ENCODE assay signal across 8 cellular contexts in genomic region chr11:45885274-45885920, GRCh38. TPM values are rescaled to one million over a fixed set of nuclear protein-coding genes. Genes with fewer than 3 reads are reported as not detected.
A peak's percentile ranks its signal among the peaks of the same experiment; 100 is the strongest.
DNase-seq lines count a peak whose midpoint lies in the region; ATAC-seq and TF ChIP-seq lines count a peak whose summit lies in the region.

Gene MAPK8IP1 (plus strand): TSS chr11:45885651. CDS start chr11:45885821, 170 bp downstream.

- intact Hi-C loops in activated CD4-positive, alpha-beta memory T cell treated with anti-CD3 and anti-CD28 coated beads for 36 hours (cut with micrococcal nuclease) = no loop called here

- CTCF ChIA-PET in activated CD4-positive, alpha-beta memory T cell treated with anti-CD3 and anti-CD28 coated beads for 36 hours (lab: Charles Lee) = no interaction called here

- peaks cover 2% of the 10 kb centered on the region for H3K27me3 ChIP-seq in mononuclear cell (ENCODE audit: insufficient read depth, low read length)

- H3K36me3 Mint-ChIP-seq in activated CD4-positive, alpha-beta memory T cell treated with anti-CD3 and anti-CD28 coated beads for 36 hours = peaks cover 9% of the 10 kb centered on the region
- H3K36me3 Mint-ChIP-seq in effector memory CD8-positive, alpha-beta T cell (ENCODE audit: insufficient read depth) = peaks cover 19% of the 10 kb centered on the region

- no peaks in the 10 kb centered on the region for H3K9me3 ChIP-seq in mononuclear cell (ENCODE audit: low read depth, low read length)

- DNase-seq in GM12864 (ENCODE audit: low read depth) (no peak), NCI-H524 (lab: John Stamatoyannopoulos, UW) (peak; percentile 22 to 59), dedifferentiated amniotic fluid mesenchymal stem cell (ENCODE audit: extremely low spot score) (no peak)
- peak; percentile 61 for DNase-seq in activated CD4-positive, alpha-beta memory T cell treated with anti-CD3 and anti-CD28 coated beads for 36 hours
- peak; percentile 41 to 50 (median 43) for DNase-seq in effector memory CD8-positive, alpha-beta T cell
- peak; percentile 5 to 21 for DNase-seq in stimulated activated CD8-positive, alpha-beta memory T cell treated with anti-CD3 and anti-CD28 coated beads, Interleukin-7, amount 100 ng/mL, for 48 hours (ENCODE audit: extremely low read depth in 1 of 2, low read depth in 1 of 2)

- ATAC-seq in HG02885 (IDR thresholded peaks at IDR 0.05; ENCODE audit: poor library complexity, unreplicated experiment) = peak; percentile 77
- peak; percentile 80 for ATAC-seq in effector memory CD8-positive, alpha-beta T cell (replicated peaks)

- no peaks in the 10 kb centered on the region for H3K27me3 Mint-ChIP-seq in activated CD4-positive, alpha-beta memory T cell treated with anti-CD3 and anti-CD28 coated beads for 36 hours
- peaks cover 0 to 2% of the 10 kb centered on the region in 2 donors for H3K27me3 Mint-ChIP-seq in effector memory CD8-positive, alpha-beta T cell

- H3K4me1 ChIP-seq in mononuclear cell (ENCODE audit: insufficient read depth, low read length) = peaks cover 8% of the 10 kb centered on the region

- H3K4me3 ChIP-seq in GM12864 (ENCODE audit: low read depth, low read length) (peak within 1 kb of the TSS; percentile 28; the same call in 1 of the 2 replicates), mononuclear cell (ENCODE audit: low read length) (peak within 1 kb of the TSS; percentile 23)

- peak within 1 kb of the TSS; percentile 67 for H3K4me3 Mint-ChIP-seq in activated CD4-positive, alpha-beta memory T cell treated with anti-CD3 and anti-CD28 coated beads for 36 hours
- peak within 1 kb of the TSS; percentile 74 to 77 for H3K4me3 Mint-ChIP-seq in effector memory CD8-positive, alpha-beta T cell

- peaks cover 9% of the 10 kb centered on the region for H3K4me1 Mint-ChIP-seq in activated CD4-positive, alpha-beta memory T cell treated with anti-CD3 and anti-CD28 coated beads for 36 hours (ENCODE audit: low read depth)
- peaks cover 11 to 14% of the 10 kb centered on the region in 2 donors for H3K4me1 Mint-ChIP-seq in effector memory CD8-positive, alpha-beta T cell (ENCODE audit: low read depth in 2 of 2)

- POLR2A ChIA-PET in activated CD4-positive, alpha-beta memory T cell treated with anti-CD3 and anti-CD28 coated beads for 36 hours (lab: Charles Lee) = no interaction called here

- no peaks in the 10 kb centered on the region for H3K9me3 Mint-ChIP-seq in activated CD4-positive, alpha-beta memory T cell treated with anti-CD3 and anti-CD28 coated beads for 36 hours
- no peaks in the 10 kb centered on the region for H3K9me3 Mint-ChIP-seq in effector memory CD8-positive, alpha-beta T cell

- TF ChIP-seq CTCF in GM12864 (IDR thresholded peaks at IDR 0.05; ENCODE audit: low read depth, low read length, missing control alignments) = no peak

- no peak within 1 kb of the TSS for H3K27ac Mint-ChIP-seq in activated CD4-positive, alpha-beta memory T cell treated with anti-CD3 and anti-CD28 coated beads for 36 hours
- peak within 1 kb of the TSS; percentile 51 to 80 for H3K27ac Mint-ChIP-seq in effector memory CD8-positive, alpha-beta T cell

RNA-seq across cellular contexts. Expression of gene MAPK8IP1, which starts in this region (rescaled TPM):
- total RNA-seq in activated CD4-positive, alpha-beta memory T cell treated with anti-CD3 and anti-CD28 coated beads for 36 hours = under 1 TPM; 0.43 to 0.58 TPM
- 1.5 TPM for total RNA-seq in mononuclear cell

Comparison
In these comparisons a context has a peak if more than half of its experiments do, and no peak if none do; other contexts are left out.
1. Peak in DNase-seq in activated CD4-positive, alpha-beta memory T cell treated with anti-CD3 and anti-CD28 coated beads for 36 hours; RNA of the gene not detected or under 1 TPM.
2. DNase-seq: peak in NCI-H524 (2 of 2), effector memory CD8-positive, alpha-beta T cell (3 of 3) and stimulated activated CD8-positive, alpha-beta memory T cell treated with anti-CD3 and anti-CD28 coated beads, Interleukin-7, amount 100 ng/mL, for 48 hours (2 of 2); none in GM12864 (single experiment) and dedifferentiated amniotic fluid mesenchymal stem cell (single experiment).